Comparison of ENCODE assay signal across 29 cellular contexts in the genomic region with DNA sequence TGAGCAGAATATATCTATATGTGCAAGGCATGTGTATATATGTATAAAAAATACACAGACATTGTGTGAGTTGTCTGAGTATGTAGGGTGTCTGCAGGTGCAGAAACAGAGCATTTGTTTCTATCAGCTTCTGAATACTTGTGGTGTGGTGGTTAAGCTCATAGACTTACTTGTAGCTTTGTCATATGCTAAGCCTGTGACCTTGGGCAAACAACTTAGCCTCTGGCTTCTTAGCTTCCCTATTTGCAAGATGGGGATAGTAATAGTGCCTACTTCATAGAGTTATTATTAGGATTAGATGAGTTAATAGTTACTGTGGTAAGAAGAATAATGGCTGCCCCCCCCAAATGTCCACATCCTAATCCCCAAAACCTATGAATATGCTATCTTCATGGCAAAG. TPM values are rescaled to one million over a fixed set of nuclear protein-coding genes. Genes with fewer than 3 reads are reported as not detected.
DNase-seq lines count a peak whose midpoint lies in the region; TF ChIP-seq lines count a peak whose summit lies in the region.
"Had no signal": no experiment of that assay in that cellular context is flagged by ENCODE, and none has a peak within 500 bp of the region (broad histone marks: within the 10 kb centered on the region; RNA-seq: fewer than 3 reads in every experiment).

No MANE protein-coding gene starts in this region.

- no peaks in the 10 kb centered on the region for H4K20me1 ChIP-seq in KMS-11 (ENCODE audit: insufficient read depth)
- no peaks in the 10 kb centered on the region for H4K20me1 ChIP-seq in osteoblast (ENCODE audit: insufficient read depth, low read length)

- H3K4me2 ChIP-seq in KMS-11 = 0 out of 2 replicates have a peak overlapping the region, but pooled peaks have one; percentile 5
- H3K4me2 ChIP-seq in osteoblast (ENCODE audit: insufficient read depth, low read length) = no peak overlapping the region
- H3K4me2 ChIP-seq: A549; BLaER1 treated with 17β-estradiol and CSF1 and Interleukin-3, amounts not matched to agents 10 nM and 100 nM had no signal

- peak; percentile 40 for DNase-seq in amniotic epithelial cell (ENCODE audit: low read depth)
- peak; percentile 69 for DNase-seq in myocyte (ENCODE audit: low read depth)
- DNase-seq in osteoblast (ENCODE audit: insufficient read length, low spot score, missing footprints) = peak; percentile 21
- no peak for DNase-seq in NOMO-1 (lab: John Stamatoyannopoulos, UW; ENCODE audit: unreplicated experiment in 2 of 2)
- DNase-seq in sigmoid colon = no peak
- DNase-seq in caudate nucleus (lab: John Stamatoyannopoulos, UW) = no peak
- DNase-seq in amniotic stem cell (lab: John Stamatoyannopoulos, UW) = no peak
- DNase-seq: AML-193; CD4-positive, alpha-beta memory T cell; CD4-positive, CD25-positive, alpha-beta regulatory T cell; CD8-positive, alpha-beta memory T cell; COR-L47; DMS 273 treated with DMSO at 0.1 percent for 48 hours; DMS153; DMS53; DMS79; DND-41; EL; GDM1 had no signal

- H3K4me3 ChIP-seq in KMS-11 (IDR thresholded peaks at IDR 0.05; ENCODE audit: insufficient read depth, low read depth, low read length) (no peak overlapping the region), osteoblast (ENCODE audit: insufficient read depth, low read length) (no peak overlapping the region), sigmoid colon (no peak overlapping the region)
- H3K4me3 ChIP-seq: A549; BLaER1 treated with 17β-estradiol and CSF1 and Interleukin-3, amounts not matched to agents 10 nM and 100 nM; GM12878 had no signal

- no peak for TF ChIP-seq EP300 in sigmoid colon (IDR thresholded peaks at IDR 0.05)

- H3K27ac ChIP-seq in KMS-11 (no peak overlapping the region), osteoblast (ENCODE audit: low read depth, low read length) (no peak overlapping the region), sigmoid colon (no peak overlapping the region), caudate nucleus (ENCODE audit: low read depth, low read length) (no peak overlapping the region)
- H3K27ac ChIP-seq: 22Rv1; A549; BLaER1 treated with 17β-estradiol and CSF1 and Interleukin-3, amounts not matched to agents 10 nM and 100 nM; C4-2B had no signal

- H3K9ac ChIP-seq in KMS-11 = no peak overlapping the region
- H3K9ac ChIP-seq: BLaER1 treated with 17β-estradiol and CSF1 and Interleukin-3, amounts not matched to agents 10 nM and 100 nM had no signal

- TF ChIP-seq CTCF in KMS-11 (conservative IDR thresholded peaks at IDR 0.05; ENCODE audit: low read depth, low read length) (no peak), osteoblast (IDR thresholded peaks at IDR 0.05; ENCODE audit: extremely low read depth, low read depth, low read length) (no peak), sigmoid colon (IDR thresholded peaks at IDR 0.05) (no peak)

- H2AFZ ChIP-seq in KMS-11 (ENCODE audit: low read depth) (no peak overlapping the region), osteoblast (ENCODE audit: low read length) (no peak overlapping the region)

- peaks cover 17% of the 10 kb centered on the region for H3K4me1 ChIP-seq in KMS-11 (ENCODE audit: low read depth, poor library complexity, severe bottlenecking)
- no peaks in the 10 kb centered on the region for H3K4me1 ChIP-seq in osteoblast (ENCODE audit: insufficient read depth, low read length)
- peaks cover 0 to 17% (median 15%) of the 10 kb centered on the region in 4 donors for H3K4me1 ChIP-seq in sigmoid colon
- H3K4me1 ChIP-seq: A549; BLaER1 treated with 17β-estradiol and CSF1 and Interleukin-3, amounts not matched to agents 10 nM and 100 nM had no signal

- H3K9me3 ChIP-seq in osteoblast (ENCODE audit: low read depth, low read length) (no peaks in the 10 kb centered on the region), sigmoid colon (peaks cover 0 to 2% (median 0%) of the 10 kb centered on the region in 4 donors)
- H3K9me3 ChIP-seq: A549; BLaER1 treated with 17β-estradiol and CSF1 and Interleukin-3, amounts not matched to agents 10 nM and 100 nM had no signal

- no peaks in the 10 kb centered on the region for H3K36me3 ChIP-seq in KMS-11 (ENCODE audit: insufficient read depth)
- no peaks in the 10 kb centered on the region for H3K36me3 ChIP-seq in osteoblast (ENCODE audit: insufficient read depth, low read length)
- no peaks in the 10 kb centered on the region for H3K36me3 ChIP-seq in sigmoid colon
- H3K36me3 ChIP-seq: BLaER1 treated with 17β-estradiol and CSF1 and Interleukin-3, amounts not matched to agents 10 nM and 100 nM had no signal

- H3K79me2 ChIP-seq in KMS-11 (ENCODE audit: insufficient read depth, low read depth) = no peaks in the 10 kb centered on the region
- no peaks in the 10 kb centered on the region for H3K79me2 ChIP-seq in osteoblast (ENCODE audit: insufficient read depth, low read length)

- H3K27me3 ChIP-seq in KMS-11 (ENCODE audit: insufficient read depth, low read depth) (no peaks in the 10 kb centered on the region), osteoblast (ENCODE audit: insufficient read depth, low read length) (peaks cover 89% of the 10 kb centered on the region), sigmoid colon (peaks cover 32 to 92% (median 60%) of the 10 kb centered on the region in 3 donors)

- intact Hi-C loops in sigmoid colon (cut with DNase I) = no loop called here

- no peak for TF ChIP-seq POLR2A in sigmoid colon (IDR thresholded peaks at IDR 0.05)

RNA-seq across cellular contexts. Expression of gene PAX2, which starts 28.2 kb away (rescaled TPM):
- total RNA-seq in myocyte (not detected in 2 replicates), osteoblast (not detected in 2 replicates), sigmoid colon (not detected)
- not detected for polyA plus RNA-seq in myocyte (2012)
- not detected for polyA plus RNA-seq in sigmoid colon
- total RNA-seq: A172; B cell; CD4-positive, alpha-beta memory T cell; CD4-positive, CD25-positive, alpha-beta regulatory T cell; Daoy; GM12878 had no signal
- polyA plus RNA-seq: BJ; CD4-positive, alpha-beta memory T cell; CD8-positive, alpha-beta memory T cell; GM12878 had no signal

Comparison
In these comparisons a context has a peak if more than half of its experiments do, and no peak if none do; other contexts are left out.
1. DNase-seq: peak in amniotic epithelial cell (single experiment), myocyte (single experiment) and osteoblast (single experiment); none in NOMO-1 (0 of 2), sigmoid colon (single experiment), caudate nucleus (0 of 61) and amniotic stem cell (single experiment).